In genomic region chr3:142226474-142226873, GRCh38 we compare ENCODE assay signal across 10 cellular contexts. TPM values are rescaled to one million over a fixed set of nuclear protein-coding genes. Genes with fewer than 3 reads are reported as not detected.
DNase-seq lines count a peak whose midpoint lies in the region; TF ChIP-seq lines count a peak whose summit lies in the region.
"Had no signal": no experiment of that assay in that cellular context is flagged by ENCODE, and none has a peak within 500 bp of the region (broad histone marks: within the 10 kb centered on the region; RNA-seq: fewer than 3 reads in every experiment).

No MANE protein-coding gene starts in this region.

- no peaks in the 10 kb centered on the region for H3K36me3 ChIP-seq in Caco-2 (ENCODE audit: control insufficient read depth, insufficient read depth, low read length)
- H3K36me3 ChIP-seq: pancreas had no signal

- H3K27me3 Mint-ChIP-seq in Caco-2 (ENCODE audit: insufficient read depth, unreplicated experiment) = no peaks in the 10 kb centered on the region

- H3K9me3 ChIP-seq in Caco-2 = no peaks in the 10 kb centered on the region
- H3K9me3 ChIP-seq: pancreas had no signal

- POLR2A ChIA-PET in Caco-2 (lab: Charles Lee) = no interaction called here

- H3K4me3 ChIP-seq in Caco-2 (ENCODE audit: low read depth, low read length) = no peak overlapping the region
- no peak overlapping the region for H3K4me3 ChIP-seq in fibroblast of villous mesenchyme (ENCODE audit: low read depth, low read length)

- peak overlapping the region; percentile 90 for H3K4me3 Mint-ChIP-seq in Caco-2 (ENCODE audit: unreplicated experiment)

- H3K4me1 ChIP-seq in Caco-2 = no peaks in the 10 kb centered on the region; the same call in 1 of the 2 replicates

- CTCF ChIA-PET in Caco-2 (lab: Charles Lee) = interaction anchor here (0.6 to 1.0 kb wide), 3 partner anchors 45 to 372 kb away, joined by 3 to 5 read pairs (median 3); no protein-coding TSS in a partner anchor

- intact Hi-C loops in Caco-2 (cut with micrococcal nuclease; ENCODE audit: unreplicated experiment) = loop anchor here (10.0 kb wide), 1 partner anchor 202 kb away; no protein-coding TSS in a partner anchor

- H3K36me3 Mint-ChIP-seq in Caco-2 (ENCODE audit: insufficient read depth, unreplicated experiment) = no peaks in the 10 kb centered on the region

- no TSS peak for BruUV-seq in Caco-2 (replicated peaks; lab: Mats Ljungman, UMichigan)

- H3K9me3 Mint-ChIP-seq in Caco-2 (ENCODE audit: unreplicated experiment) = peaks cover 14% of the 10 kb centered on the region

- DNase-seq in 8988T = peak; percentile 23
- no peak for DNase-seq in Caco-2
- DNase-seq in RKO (ENCODE audit: low spot score) = peak; percentile 36
- DNase-seq in fibroblast of villous mesenchyme (ENCODE audit: low read depth) = peak; percentile 14
- DNase-seq in NCI-H748 (lab: John Stamatoyannopoulos, UW; ENCODE audit: unreplicated experiment) = no peak
- no peak for DNase-seq in GF-D8 (lab: John Stamatoyannopoulos, UW)
- DNase-seq in SW 1271 (lab: John Stamatoyannopoulos, UW) = no peak
- no peak for DNase-seq in stimulated activated CD4-positive, alpha-beta T cell treated with anti-CD3 and anti-CD28 coated beads, Interleukin-15, amount 100 ng/mL, for 24 hours
- DNase-seq: DMS79, pancreas had no signal

- no peaks in the 10 kb centered on the region for H3K27me3 ChIP-seq in Caco-2 (replicated peaks; ENCODE audit: control insufficient read depth, insufficient read depth, low read length)
- H3K27me3 ChIP-seq: pancreas had no signal

- H3K4me1 Mint-ChIP-seq in Caco-2 (ENCODE audit: low read depth, unreplicated experiment) = no peaks in the 10 kb centered on the region

- TF ChIP-seq CTCF in Caco-2 (IDR thresholded peaks at IDR 0.05; ENCODE audit: insufficient read depth in 1 of 2, low read depth in 1 of 2, low read length in 1 of 2, severe bottlenecking in 1 of 2, unreplicated experiment in 1 of 2) = peak; percentile 17 to 21
- peak; percentile 36 for TF ChIP-seq CTCF in fibroblast of villous mesenchyme (IDR thresholded peaks at IDR 0.05; ENCODE audit: insufficient read depth, low read depth, low read length)

- H3K27ac Mint-ChIP-seq in Caco-2 (ENCODE audit: unreplicated experiment) = no peak overlapping the region

RNA-seq across cellular contexts. Expression of gene GK5, which starts 1.1 kb away (rescaled TPM):
- total RNA-seq in Caco-2 (2022) (15.0 and 19.6 TPM in 2 replicates), fibroblast of villous mesenchyme (22.2 and 25.5 TPM in 2 replicates)

Comparison
In these comparisons a context has a peak if more than half of its experiments do, and no peak if none do; other contexts are left out.
1. DNase-seq: peak in 8988T (single experiment), RKO (single experiment) and fibroblast of villous mesenchyme (single experiment); none in Caco-2 (0 of 2), NCI-H748 (single experiment), GF-D8 (single experiment), SW 1271 (0 of 2) and stimulated activated CD4-positive, alpha-beta T cell treated with anti-CD3 and anti-CD28 coated beads, Interleukin-15, amount 100 ng/mL, for 24 hours (single experiment).